8 cellular contexts compared by ENCODE assay signal in genomic region chr7:128523226-128523939, GRCh38. TPM values are rescaled to one million over a fixed set of nuclear protein-coding genes. Genes with fewer than 3 reads are reported as not detected.
DNase-seq lines count a peak whose midpoint lies in the region; ATAC-seq, FAIRE-seq and TF ChIP-seq lines count a peak whose summit lies in the region.
"Not testable (repeated sequence)": the region's sequence is repeated elsewhere in the genome, so short reads cannot be mapped to it uniquely, and the experiment has no call there.

No MANE protein-coding gene starts in this region.

- not testable (repeated sequence) for H3K4me3 Mint-ChIP-seq in activated CD4-positive, alpha-beta T cell treated with anti-CD3 and anti-CD28 coated beads, Interleukin-2, amount 10 ng/mL, durations not matched to agents 7 days and 5 days

- H3K9me2 ChIP-seq in Karpas-422 (replicated peaks; ENCODE audit: insufficient read depth, low read length); OCI-LY7 (ENCODE audit: insufficient read depth, low read length): not testable (repeated sequence)

- not testable (repeated sequence) for H3K36me3 Mint-ChIP-seq in activated CD4-positive, alpha-beta T cell treated with anti-CD3 and anti-CD28 coated beads, Interleukin-2, amount 10 ng/mL, durations not matched to agents 7 days and 5 days (ENCODE audit: low read depth)

- not testable (repeated sequence) for TF ChIP-seq CTCF in OCI-LY7 (conservative IDR thresholded peaks at IDR 0.05; ENCODE audit: low read length); astrocyte of the spinal cord (IDR thresholded peaks at IDR 0.05; ENCODE audit: low read depth, low read length); cardiac muscle cell (IDR thresholded peaks at IDR 0.05; ENCODE audit: low read depth, low read length); pancreas (IDR thresholded peaks at IDR 0.05)

- POLR2A ChIA-PET in OCI-LY7 (lab: Charles Lee); activated CD4-positive, alpha-beta T cell treated with anti-CD3 and anti-CD28 coated beads, Interleukin-2, amount 10 ng/mL, durations not matched to agents 7 days and 5 days (lab: Charles Lee): not testable (repeated sequence)

- H3K27ac Mint-ChIP-seq in activated CD4-positive, alpha-beta T cell treated with anti-CD3 and anti-CD28 coated beads, Interleukin-2, amount 10 ng/mL, durations not matched to agents 7 days and 5 days, result peak overlapping the region; percentile 60

- not testable (repeated sequence) for H4K20me1 ChIP-seq in Karpas-422 (ENCODE audit: insufficient read depth, low read depth, low read length); OCI-LY7 (ENCODE audit: insufficient read depth, low read length)

- not testable (repeated sequence) for H3K9ac ChIP-seq in Karpas-422 (ENCODE audit: low read length)

- not testable (repeated sequence) for H3K9me3 Mint-ChIP-seq in activated CD4-positive, alpha-beta T cell treated with anti-CD3 and anti-CD28 coated beads, Interleukin-2, amount 10 ng/mL, durations not matched to agents 7 days and 5 days

- not testable (repeated sequence) for H2AFZ ChIP-seq in Karpas-422 (ENCODE audit: low read length); OCI-LY7 (ENCODE audit: low read length)

- not testable (repeated sequence) for H3K36me3 ChIP-seq in Karpas-422 (ENCODE audit: insufficient read depth, low read length); OCI-LY7 (ENCODE audit: insufficient read depth, low read length); cardiac muscle cell; pancreas

- intact Hi-C loops in OCI-LY7 (cut with micrococcal nuclease; ENCODE audit: unreplicated experiment); pancreas (cut with DNase I): not testable (repeated sequence)

- not testable (repeated sequence) for H3K27me3 Mint-ChIP-seq in activated CD4-positive, alpha-beta T cell treated with anti-CD3 and anti-CD28 coated beads, Interleukin-2, amount 10 ng/mL, durations not matched to agents 7 days and 5 days

- H3K79me2 ChIP-seq in Karpas-422 (ENCODE audit: low read length); OCI-LY7 (ENCODE audit: insufficient read depth, low read depth, low read length): not testable (repeated sequence)

- not testable (repeated sequence) for H3K4me1 ChIP-seq in Karpas-422 (ENCODE audit: low read length); cardiac muscle cell (ENCODE audit: low read depth); pancreas
- H3K4me1 ChIP-seq in OCI-LY7 (ENCODE audit: insufficient read depth, low read length, poor library complexity, severe bottlenecking), result peaks cover 19% of the 10 kb centered on the region

- H3K4me2 ChIP-seq in Karpas-422 (ENCODE audit: low read depth, low read length, poor library complexity, severe bottlenecking), result not testable (repeated sequence)
- peak overlapping the region; percentile 65 for H3K4me2 ChIP-seq in OCI-LY7 (ENCODE audit: low read length)

- not testable (repeated sequence) for H3K27ac ChIP-seq in Karpas-422 (ENCODE audit: low read length); OCI-LY7 (ENCODE audit: low read depth, low read length, poor library complexity, severe bottlenecking); pancreas
- peak overlapping the region; percentile 75 for H3K27ac ChIP-seq in cardiac muscle cell

- DNase-seq in CMK (ENCODE audit: low read depth) (peak; percentile 52), Karpas-422 (peak; percentile 79), OCI-LY7 (ENCODE audit: low spot score) (peak; percentile 55), astrocyte of the spinal cord (ENCODE audit: low read depth, low spot score) (peak; percentile 68), cardiac muscle cell (ENCODE audit: low read depth in 1 of 2, low spot score in 1 of 2) (peak; percentile 58 to 77), pancreas (peak; percentile 60 to 93 (median 83))
- peak; percentile 47 for DNase-seq in activated CD4-positive, alpha-beta T cell treated with anti-CD3 and anti-CD28 coated beads, Interleukin-2, amount 10 ng/mL, durations not matched to agents 7 days and 5 days
- DNase-seq in stimulated activated CD8-positive, alpha-beta memory T cell treated with anti-CD3 and anti-CD28 coated beads, Interleukin-7, amount 100 ng/mL, for 4 hours (ENCODE audit: low read depth in 2 of 2), result peak; percentile 72 to 75

- in situ Hi-C loops in astrocyte of the spinal cord (cut with HindIII; ENCODE audit: low sequenced_read_pairs), result not testable (repeated sequence)

- CTCF ChIA-PET in OCI-LY7 (lab: Charles Lee; ENCODE audit: unreplicated experiment); activated CD4-positive, alpha-beta T cell treated with anti-CD3 and anti-CD28 coated beads, Interleukin-2, amount 10 ng/mL, durations not matched to agents 7 days and 5 days (lab: Charles Lee): not testable (repeated sequence)

- not testable (repeated sequence) for H3K9me3 ChIP-seq in Karpas-422 (ENCODE audit: low read length); OCI-LY7 (ENCODE audit: low read length); cardiac muscle cell (ENCODE audit: low read depth); pancreas

- not testable (repeated sequence) for BruUV-seq in OCI-LY7 (replicated peaks; lab: Mats Ljungman, UMichigan)

- not testable (repeated sequence) for H3K4me3 ChIP-seq in Karpas-422 (ENCODE audit: low read length); OCI-LY7 (ENCODE audit: low read depth, low read length, poor library complexity, severe bottlenecking); astrocyte of the spinal cord (ENCODE audit: low read depth, low read length); cardiac muscle cell; pancreas

- not testable (repeated sequence) for H3K27me3 ChIP-seq in Karpas-422 (ENCODE audit: low read length); cardiac muscle cell; pancreas

- not testable (repeated sequence) for H3K4me1 Mint-ChIP-seq in activated CD4-positive, alpha-beta T cell treated with anti-CD3 and anti-CD28 coated beads, Interleukin-2, amount 10 ng/mL, durations not matched to agents 7 days and 5 days

- not testable (repeated sequence) for FAIRE-seq in pancreas (lab: Jason Lieb, UNC)

- ATAC-seq in pancreas, result peak; percentile 82 to 94 (median 89)

- 31 to 35% methylated on average over 5 of the region's 7 CpGs for WGBS in pancreas, 2 donors

RNA-seq across cellular contexts. Expression of gene METTL2B, which starts 46.8 kb away (rescaled TPM):
- 20.7 and 27.8 TPM in 2 replicates for total RNA-seq in Karpas-422 (2014; rRNA removed; shearing (Covaris generic); ENCODE audit: low replicate concordance)
- 25.4 and 27.8 TPM in 2 replicates for total RNA-seq in OCI-LY7 (2014; rRNA removed; shearing (Covaris generic))
- total RNA-seq in OCI-LY7 (2022) (35.4 and 40.7 TPM in 2 replicates), cardiac muscle cell (27.9 and 32.2 TPM in 2 replicates), pancreas (10 to 100 TPM in 4 of 6 donors, 1 to 10 TPM in 2; 8.8 to 12.6 (median 10.8) TPM)
- total RNA-seq in activated CD4-positive, alpha-beta T cell treated with anti-CD3 and anti-CD28 coated beads, Interleukin-2, amount 10 ng/mL, durations not matched to agents 7 days and 5 days, result 10 to 100 TPM; 24.7 to 27.3 TPM
- polyA plus RNA-seq in cardiac muscle cell (21.3 TPM in 2 replicates), pancreas (1 to 10 TPM; 6.2 to 6.7 TPM)
